Comparison of ENCODE assay signal across 14 cellular contexts in genomic region chr13:67299731-67300130, GRCh38.
DNase-seq lines count a peak whose midpoint lies in the region; ATAC-seq and TF ChIP-seq lines count a peak whose summit lies in the region.
"Had no signal": no experiment of that assay in that cellular context is flagged by ENCODE, and none has a peak within 500 bp of the region (broad histone marks: within the 10 kb centered on the region; RNA-seq: fewer than 3 reads in every experiment).

No MANE protein-coding gene starts in this region.

- H3K9ac ChIP-seq in GM23248 (no peak overlapping the region), PC-3 (ENCODE audit: low read length) (no peak overlapping the region), mesenchymal stem cell (ENCODE audit: low read length) (no peak overlapping the region)
- H3K9ac ChIP-seq: parathyroid adenoma had no signal

- H2BK15ac ChIP-seq in mesenchymal stem cell (ENCODE audit: low read depth, poor library complexity, severe bottlenecking): no peak overlapping the region

- no peaks in the 10 kb centered on the region for H4K20me1 ChIP-seq in GM23248 (ENCODE audit: insufficient read depth)
- no peaks in the 10 kb centered on the region for H4K20me1 ChIP-seq in PC-3 (ENCODE audit: low read length)

- no peak overlapping the region for H3K18ac ChIP-seq in mesenchymal stem cell (ENCODE audit: low read depth in 1 of 2, low read length in 2 of 2)

- DNase-seq in GM23248: peak; percentile 34
- DNase-seq in PC-3: peak; percentile 6
- peak; percentile 59 for DNase-seq in epithelial cell of esophagus (ENCODE audit: low read depth)
- no peak for DNase-seq in mesenchymal stem cell
- DNase-seq in activated T-helper 2 cell treated with anti-CD3 and anti-CD28 coated beads, Interferon-gamma antibody, Interleukin-2, Interleukin-4, amounts not matched to agents 10 μg/mL and 5 μg/mL and 100 μg/mL, durations not matched to agents 14 hours and 24 hours and 36 hours (ENCODE audit: low spot score): no peak
- DNase-seq: activated naive CD4-positive, alpha-beta T cell treated with anti-CD3 and anti-CD28 coated beads, Interleukin-2, amount 50 U/mL, for 16 hours; NCI-H82; SW 1271 had no signal

- H3K27me3 ChIP-seq in GM23248 (replicated peaks; ENCODE audit: insufficient read depth) (no peaks in the 10 kb centered on the region), PC-3 (ENCODE audit: low read length) (no peaks in the 10 kb centered on the region), mesenchymal stem cell (ENCODE audit: control insufficient read depth in 1 of 2, insufficient read depth in 1 of 2, low read length in 2 of 2) (no peaks in the 10 kb centered on the region)

- POLR2A ChIA-PET in PC-3 (lab: Charles Lee; ENCODE audit: unreplicated experiment): no interaction called here

- H2AK5ac ChIP-seq in mesenchymal stem cell (ENCODE audit: low read length, severe bottlenecking): no peak overlapping the region

- H3K27ac ChIP-seq in GM23248: peak overlapping the region; percentile 57
- peak overlapping the region; percentile 39 for H3K27ac ChIP-seq in PC-3 (ENCODE audit: low read length)
- H3K27ac ChIP-seq in mesenchymal stem cell (ENCODE audit: low read length, poor library complexity, severe bottlenecking): peak overlapping the region; percentile 94
- H3K27ac ChIP-seq: parathyroid adenoma, skin epidermis had no signal

- H3K4me3 Mint-ChIP-seq in activated T-helper 2 cell treated with anti-CD3 and anti-CD28 coated beads, Interferon-gamma antibody, Interleukin-2, Interleukin-4, amounts not matched to agents 10 μg/mL and 5 μg/mL and 100 μg/mL, durations not matched to agents 14 hours and 24 hours and 36 hours (ENCODE audit: low read depth): no peak overlapping the region
- H3K4me3 Mint-ChIP-seq: brain had no signal

- 33 to 34% methylated on average over 3 of the region's 3 CpGs for WGBS in GM23248 (ENCODE audit: low coverage in 1 of 2, low lambda C conversion rate in 2 of 2, missing lambda C conversion rate in 2 of 2), 2 experiments
- 85% methylated on average over 3 of the region's 3 CpGs for WGBS in mesenchymal stem cell

- H3K36me3 ChIP-seq in GM23248 (ENCODE audit: low read depth): no peaks in the 10 kb centered on the region
- H3K36me3 ChIP-seq in PC-3 (ENCODE audit: low read depth, low read length): no peaks in the 10 kb centered on the region
- no peaks in the 10 kb centered on the region for H3K36me3 ChIP-seq in mesenchymal stem cell (ENCODE audit: control insufficient read depth in 1 of 2, insufficient read depth in 2 of 2, low read depth in 1 of 2, low read length in 2 of 2)

- H3K9me2 ChIP-seq in GM23248 (ENCODE audit: insufficient read depth): no peaks in the 10 kb centered on the region
- H3K9me2 ChIP-seq in PC-3 (replicated peaks; ENCODE audit: low read length): no peaks in the 10 kb centered on the region

- H3K79me1 ChIP-seq in mesenchymal stem cell (replicated peaks; ENCODE audit: low read length, poor library complexity, severe bottlenecking): no peaks in the 10 kb centered on the region

- no peaks in the 10 kb centered on the region for H3K9me3 ChIP-seq in GM23248 (ENCODE audit: low read depth)
- H3K9me3 ChIP-seq in PC-3 (ENCODE audit: low read length): no peaks in the 10 kb centered on the region
- no peaks in the 10 kb centered on the region for H3K9me3 ChIP-seq in mesenchymal stem cell (ENCODE audit: control insufficient read depth, low read length)

- H3F3A ChIP-seq in GM23248 (ENCODE audit: insufficient read depth) (no peaks in the 10 kb centered on the region), PC-3 (ENCODE audit: low read length, unreplicated experiment) (no peaks in the 10 kb centered on the region)

- intact Hi-C loops in PC-3 (cut with micrococcal nuclease): loop anchor here (10.0 kb wide), 1 partner anchor 1135 kb away; no protein-coding TSS in a partner anchor
- intact Hi-C loops in activated T-helper 2 cell treated with anti-CD3 and anti-CD28 coated beads, Interferon-gamma antibody, Interleukin-2, Interleukin-4, amounts not matched to agents 10 μg/mL and 5 μg/mL and 100 μg/mL, durations not matched to agents 14 hours and 24 hours and 36 hours (cut with micrococcal nuclease): no loop called here

- no peak overlapping the region for H3K14ac ChIP-seq in mesenchymal stem cell (ENCODE audit: low read length in 2 of 2)

- ATAC-seq in PC-3 (no peak), HG03159 (IDR thresholded peaks at IDR 0.05; ENCODE audit: unreplicated experiment) (no peak), HG03432 (IDR thresholded peaks at IDR 0.05; ENCODE audit: unreplicated experiment) (no peak), GM21447 (IDR thresholded peaks at IDR 0.05; ENCODE audit: unreplicated experiment) (no peak)

- peak overlapping the region; percentile 30; the same call in 1 of the 2 replicates for H2AFZ ChIP-seq in GM23248
- H2AFZ ChIP-seq in PC-3 (ENCODE audit: low read length): no peak overlapping the region
- H2AFZ ChIP-seq in mesenchymal stem cell (ENCODE audit: low read depth, low read length): no peak overlapping the region
- H2AFZ ChIP-seq: parathyroid adenoma had no signal

- H3K27me3 Mint-ChIP-seq in activated T-helper 2 cell treated with anti-CD3 and anti-CD28 coated beads, Interferon-gamma antibody, Interleukin-2, Interleukin-4, amounts not matched to agents 10 μg/mL and 5 μg/mL and 100 μg/mL, durations not matched to agents 14 hours and 24 hours and 36 hours (ENCODE audit: low read depth): no peaks in the 10 kb centered on the region
- H3K27me3 Mint-ChIP-seq: brain had no signal

- peak overlapping the region; percentile 9 for H3K4me2 ChIP-seq in GM23248 (ENCODE audit: unreplicated experiment)
- no peak overlapping the region for H3K4me2 ChIP-seq in PC-3 (ENCODE audit: low read length)
- no peak overlapping the region for H3K4me2 ChIP-seq in mesenchymal stem cell (ENCODE audit: low read length, poor library complexity, severe bottlenecking)

- H3K4ac ChIP-seq in mesenchymal stem cell (ENCODE audit: low read depth in 1 of 2, low read length in 2 of 2): no peak overlapping the region

- H2BK5ac ChIP-seq in mesenchymal stem cell (ENCODE audit: low read depth, low read length, poor library complexity, severe bottlenecking): no peak overlapping the region

- peaks cover 3% of the 10 kb centered on the region; the same call in 1 of the 2 replicates for H3K4me1 ChIP-seq in GM23248 (ENCODE audit: insufficient read depth)
- peaks cover 18% of the 10 kb centered on the region; the same call in 1 of the 2 replicates for H3K4me1 ChIP-seq in PC-3 (ENCODE audit: insufficient read depth, low read length)
- H3K4me1 ChIP-seq in mesenchymal stem cell (ENCODE audit: control insufficient read depth, insufficient read depth, low read depth, low read length): no peaks in the 10 kb centered on the region
- H3K4me1 ChIP-seq: parathyroid adenoma had no signal

- H3K9me3 Mint-ChIP-seq in activated T-helper 2 cell treated with anti-CD3 and anti-CD28 coated beads, Interferon-gamma antibody, Interleukin-2, Interleukin-4, amounts not matched to agents 10 μg/mL and 5 μg/mL and 100 μg/mL, durations not matched to agents 14 hours and 24 hours and 36 hours: no peaks in the 10 kb centered on the region

- H3K27ac Mint-ChIP-seq in activated T-helper 2 cell treated with anti-CD3 and anti-CD28 coated beads, Interferon-gamma antibody, Interleukin-2, Interleukin-4, amounts not matched to agents 10 μg/mL and 5 μg/mL and 100 μg/mL, durations not matched to agents 14 hours and 24 hours and 36 hours: no peak overlapping the region

- no peak overlapping the region for H4K91ac ChIP-seq in mesenchymal stem cell (ENCODE audit: low read length)

- no TSS peak for BruUV-seq in PC-3 (replicated peaks; lab: Mats Ljungman, UMichigan)

- no peak overlapping the region for H2BK12ac ChIP-seq in mesenchymal stem cell (ENCODE audit: low read length in 2 of 2)

- H3K4me3 ChIP-seq in GM23248 (no peak overlapping the region), PC-3 (ENCODE audit: low read length) (no peak overlapping the region), epithelial cell of esophagus (ENCODE audit: low read length) (no peak overlapping the region), mesenchymal stem cell (ENCODE audit: insufficient read depth in 1 of 2, low read depth in 1 of 2, low read length in 2 of 2) (peak overlapping the region in 1 of 2 experiments; percentile 46)
- H3K4me3 ChIP-seq: skin epidermis had no signal

- H2BK120ac ChIP-seq in mesenchymal stem cell (ENCODE audit: low read depth, low read length): no peak overlapping the region

- CTCF ChIA-PET in PC-3 (lab: Charles Lee): no interaction called here

- H4K8ac ChIP-seq in mesenchymal stem cell (ENCODE audit: low read length): no peak overlapping the region

- no peak for TF ChIP-seq CTCF in PC-3 (conservative IDR thresholded peaks at IDR 0.05; ENCODE audit: low read depth, low read length)
- no peak for TF ChIP-seq CTCF in epithelial cell of esophagus (IDR thresholded peaks at IDR 0.05; ENCODE audit: insufficient read depth, low read depth, low read length, missing control alignments)

- no peaks in the 10 kb centered on the region for H3K36me3 Mint-ChIP-seq in activated T-helper 2 cell treated with anti-CD3 and anti-CD28 coated beads, Interferon-gamma antibody, Interleukin-2, Interleukin-4, amounts not matched to agents 10 μg/mL and 5 μg/mL and 100 μg/mL, durations not matched to agents 14 hours and 24 hours and 36 hours (ENCODE audit: low read depth)
- H3K36me3 Mint-ChIP-seq: brain had no signal

- in situ Hi-C loops in GM23248 (cut with MboI): no loop called here

- H3K23ac ChIP-seq in mesenchymal stem cell (ENCODE audit: low read length in 2 of 2): no peak overlapping the region

- no peaks in the 10 kb centered on the region for H3K79me2 ChIP-seq in GM23248 (ENCODE audit: insufficient read depth)
- H3K79me2 ChIP-seq in PC-3 (ENCODE audit: low read length): no peaks in the 10 kb centered on the region
- H3K79me2 ChIP-seq: parathyroid adenoma had no signal

- no peaks in the 10 kb centered on the region for H3K4me1 Mint-ChIP-seq in activated T-helper 2 cell treated with anti-CD3 and anti-CD28 coated beads, Interferon-gamma antibody, Interleukin-2, Interleukin-4, amounts not matched to agents 10 μg/mL and 5 μg/mL and 100 μg/mL, durations not matched to agents 14 hours and 24 hours and 36 hours (ENCODE audit: low read depth)

Comparison
In these comparisons a context has a peak if more than half of its experiments do, and no peak if none do; other contexts are left out.
1. DNase-seq: peak in GM23248 (single experiment), PC-3 (single experiment) and epithelial cell of esophagus (single experiment); none in mesenchymal stem cell (single experiment) and activated T-helper 2 cell treated with anti-CD3 and anti-CD28 coated beads, Interferon-gamma antibody, Interleukin-2, Interleukin-4, amounts not matched to agents 10 μg/mL and 5 μg/mL and 100 μg/mL, durations not matched to agents 14 hours and 24 hours and 36 hours (single experiment).
2. H3K27ac ChIP-seq: peak in every context shown above with its lines; median percentile 94 in mesenchymal stem cell; 57 in GM23248; 39 in PC-3.